In genomic region chr7:135801045-135801693, GRCh38 we compare ENCODE assay signal across 8 cellular contexts. TPM values are rescaled to one million over a fixed set of nuclear protein-coding genes. Genes with fewer than 3 reads are reported as not detected.
DNase-seq lines count a peak whose midpoint lies in the region; ATAC-seq and TF ChIP-seq lines count a peak whose summit lies in the region.

No MANE protein-coding gene starts in this region.

- peaks cover 10% of the 10 kb centered on the region for H3K27me3 Mint-ChIP-seq in activated naive CD4-positive, alpha-beta T cell treated with anti-CD3 and anti-CD28 coated beads, Interleukin-2, amount 10 ng/mL, durations not matched to agents 7 days and 5 days

- no peak overlapping the region for H3K27ac Mint-ChIP-seq in activated naive CD4-positive, alpha-beta T cell treated with anti-CD3 and anti-CD28 coated beads, Interleukin-2, amount 10 ng/mL, durations not matched to agents 7 days and 5 days

- no peak overlapping the region for H3K4me3 ChIP-seq in lower leg skin (ENCODE audit: low read depth, poor library complexity, severe bottlenecking)

- no peaks in the 10 kb centered on the region for H3K9me3 Mint-ChIP-seq in activated naive CD4-positive, alpha-beta T cell treated with anti-CD3 and anti-CD28 coated beads, Interleukin-2, amount 10 ng/mL, durations not matched to agents 7 days and 5 days

- TF ChIP-seq POLR2A in lower leg skin (IDR thresholded peaks at IDR 0.05), result no peak

- intact Hi-C loops in left cardiac atrium (cut with DNase I), result loop anchor here (1.0 to 2.0 kb wide), 2 partner anchors 208 to 210 kb away; no protein-coding TSS in a partner anchor
- intact Hi-C loops in lower leg skin (cut with DNase I; ENCODE audit: low total_unique reads), result loop anchor here (2.0 kb wide), 1 partner anchor 208 kb away; no protein-coding TSS in a partner anchor

- CTCF ChIA-PET in activated naive CD4-positive, alpha-beta T cell treated with anti-CD3 and anti-CD28 coated beads, Interleukin-2, amount 10 ng/mL, durations not matched to agents 7 days and 5 days (lab: Charles Lee), result interaction anchor here (0.6 to 4.4 kb wide), 9 partner anchors 9 to 520 kb away, joined by 3 to 30 read pairs (median 3); no protein-coding TSS in a partner anchor

- DNase-seq in DMS114 treated with DMSO at 0.1 percent for 48 hours (lab: John Stamatoyannopoulos, UW; ENCODE audit: unreplicated experiment), result peak; percentile 29
- DNase-seq in NCI-H460 (ENCODE audit: extremely low read depth, low read depth), result peak; percentile 71
- peak; percentile 24 for DNase-seq in activated naive CD4-positive, alpha-beta T cell treated with anti-CD3 and anti-CD28 coated beads, Interleukin-2, amount 10 ng/mL, durations not matched to agents 7 days and 5 days
- no peak for DNase-seq in left cardiac atrium
- peak; percentile 47 for DNase-seq in putamen (ENCODE audit: low spot score)
- DNase-seq in lower leg skin (ENCODE audit: low spot score in 2 of 2), result no peak

- WGBS in lower leg skin, 2 donors, result 30 to 36% methylated on average over 16 of the region's 16 CpGs

- H3K36me3 Mint-ChIP-seq in activated naive CD4-positive, alpha-beta T cell treated with anti-CD3 and anti-CD28 coated beads, Interleukin-2, amount 10 ng/mL, durations not matched to agents 7 days and 5 days, result no peaks in the 10 kb centered on the region

- ATAC-seq in GM18909 (IDR thresholded peaks at IDR 0.05; ENCODE audit: poor library complexity, unreplicated experiment), result peak; percentile 79
- peak; percentile 66 for ATAC-seq in HG03439 (IDR thresholded peaks at IDR 0.05; ENCODE audit: unreplicated experiment)
- peak; percentile 71 for ATAC-seq in left cardiac atrium

- TF ChIP-seq CTCF in lower leg skin (IDR thresholded peaks at IDR 0.05), result peak in 1 of 3 donors; percentile 65

- H3K4me1 Mint-ChIP-seq in activated naive CD4-positive, alpha-beta T cell treated with anti-CD3 and anti-CD28 coated beads, Interleukin-2, amount 10 ng/mL, durations not matched to agents 7 days and 5 days, result no peaks in the 10 kb centered on the region

- H3K4me3 Mint-ChIP-seq in activated naive CD4-positive, alpha-beta T cell treated with anti-CD3 and anti-CD28 coated beads, Interleukin-2, amount 10 ng/mL, durations not matched to agents 7 days and 5 days, result no peak overlapping the region

RNA-seq across cellular contexts. Expression of gene FAM180A, which starts 52.6 kb away (rescaled TPM):
- total RNA-seq in NCI-H460 (2014; rRNA removed; shearing (Covaris generic)), result not detected in 2 replicates
- polyA plus RNA-seq in NCI-H460 (2014; cell fraction: nucleus; rRNA removed), result not detected in 2 replicates
- total RNA-seq in left cardiac atrium (1 to 10 TPM; 2.0 to 3.6 TPM), lower leg skin (10 to 100 TPM in 1 of 4 donors, 1 to 10 TPM in 2, under 1 TPM in 1; 0.34 to 10.3 (median 5.6) TPM)

Comparison
In these comparisons a context has a peak if more than half of its experiments do, and no peak if none do; other contexts are left out.
1. DNase-seq: peak in DMS114 treated with DMSO at 0.1 percent for 48 hours (single experiment), NCI-H460 (single experiment), activated naive CD4-positive, alpha-beta T cell treated with anti-CD3 and anti-CD28 coated beads, Interleukin-2, amount 10 ng/mL, durations not matched to agents 7 days and 5 days (single experiment) and putamen (single experiment); none in left cardiac atrium (single experiment) and lower leg skin (0 of 2).
2. Peak in every context shown above with its lines, with median percentiles within 50 percentile points of each other: ATAC-seq.